ENCODE assay signal across 1 cellular context in the genomic region with DNA sequence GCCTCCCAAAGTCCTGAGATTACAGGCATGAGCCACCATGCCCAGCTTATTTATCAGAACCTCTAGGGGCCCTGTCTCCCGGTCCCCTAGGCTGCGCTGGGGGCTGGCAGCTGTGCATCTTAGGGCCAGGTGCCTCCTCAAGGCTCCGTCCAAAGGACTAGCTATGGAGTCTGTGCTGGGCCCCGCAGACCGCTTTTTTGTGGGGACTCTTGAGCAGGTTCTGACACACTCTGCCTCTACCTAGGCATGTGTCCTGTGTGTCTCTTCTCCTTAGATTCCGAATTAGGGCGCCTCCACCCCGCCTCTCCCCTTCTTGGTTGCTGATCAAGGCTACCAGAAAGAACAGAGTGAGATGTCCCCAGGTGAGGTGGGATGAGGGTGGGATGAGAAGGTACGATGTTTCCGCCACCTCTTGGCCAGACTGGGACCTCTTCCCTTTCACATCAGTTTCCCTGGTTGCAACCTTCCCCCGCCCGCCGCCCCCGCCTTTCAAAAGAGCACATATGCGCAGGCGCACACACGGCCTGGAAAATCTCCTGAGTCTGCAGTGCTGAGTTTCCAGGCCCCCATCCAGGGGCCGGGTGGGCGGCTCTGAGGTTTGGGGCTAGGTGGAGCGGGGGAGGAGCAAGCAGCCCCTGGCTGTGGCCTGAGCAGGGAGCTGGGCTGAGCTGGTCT.
TF ChIP-seq lines count a peak whose summit lies in the region.

No MANE protein-coding gene starts in this region.

TF ChIP-seq in K562, 482 proteins besides CTCF, POLR2A, EP300 and RAD21 (continued from another document and continues in another):
- TF ChIP-seq, protein P1, sequence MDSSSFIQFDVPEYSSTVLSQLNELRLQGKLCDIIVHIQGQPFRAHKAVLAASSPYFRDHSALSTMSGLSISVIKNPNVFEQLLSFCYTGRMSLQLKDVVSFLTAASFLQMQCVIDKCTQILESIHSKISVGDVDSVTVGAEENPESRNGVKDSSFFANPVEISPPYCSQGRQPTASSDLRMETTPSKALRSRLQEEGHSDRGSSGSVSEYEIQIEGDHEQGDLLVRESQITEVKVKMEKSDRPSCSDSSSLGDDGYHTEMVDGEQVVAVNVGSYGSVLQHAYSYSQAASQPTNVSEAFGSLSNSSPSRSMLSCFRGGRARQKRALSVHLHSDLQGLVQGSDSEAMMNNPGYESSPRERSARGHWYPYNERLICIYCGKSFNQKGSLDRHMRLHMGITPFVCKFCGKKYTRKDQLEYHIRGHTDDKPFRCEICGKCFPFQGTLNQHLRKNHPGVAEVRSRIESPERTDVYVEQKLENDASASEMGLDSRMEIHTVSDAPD (CRISPR knock-in tag; IDR thresholded peaks at IDR 0.05) = no peak
- TF ChIP-seq ZNF316 (IDR thresholded peaks at IDR 0.05) (peak; percentile 60), ZNF444 (CRISPR knock-in tag; IDR thresholded peaks at IDR 0.05) (no peak), XRCC4 (IDR thresholded peaks at IDR 0.05; ENCODE audit: extremely low read depth, insufficient read depth, insufficient read length) (no peak), ZNF77 (CRISPR knock-in tag; IDR thresholded peaks at IDR 0.05) (no peak), ZBED1 (IDR thresholded peaks at IDR 0.05) (no peak), YY1 (IDR thresholded peaks at IDR 0.05; ENCODE audit: borderline replicate concordance in 1 of 3, control insufficient read depth in 1 of 3, extremely low read depth in 1 of 3, insufficient read depth in 3 of 3, insufficient read length in 1 of 3, insufficient replicate concordance in 2 of 3, low read depth in 1 of 3, low read length in 2 of 3) (no peak), LCOR (CRISPR knock-in tag; IDR thresholded peaks at IDR 0.05) (no peak; the same call in 1 of the 2 replicates), RUNX1 (IDR thresholded peaks at IDR 0.05; ENCODE audit: low read depth) (0 out of 2 replicates have a peak, but pooled peaks have one; percentile 16), SAP30 (IDR thresholded peaks at IDR 0.05; ENCODE audit: borderline replicate concordance, insufficient read depth, low read depth, low read length, poor library complexity, severe bottlenecking) (peak; percentile 10), TCF7 (IDR thresholded peaks at IDR 0.05; ENCODE audit: borderline replicate concordance) (no peak), RBBP5 (IDR thresholded peaks at IDR 0.05; ENCODE audit: borderline replicate concordance, insufficient read depth, low read length, poor library complexity, severe bottlenecking) (peak; percentile 25), ZNF609 (CRISPR knock-in tag; IDR thresholded peaks at IDR 0.05; ENCODE audit: borderline replicate concordance) (no peak), ZBTB2 (IDR thresholded peaks at IDR 0.05) (0 out of 2 replicates have a peak, but pooled peaks have one; percentile 29), ZNF384 (IDR thresholded peaks at IDR 0.05; ENCODE audit: low read depth, low read length) (no peak), ARID4B (CRISPR knock-in tag; IDR thresholded peaks at IDR 0.05) (no peak; the same call in 1 of the 2 replicates), ZNF184 (CRISPR knock-in tag; IDR thresholded peaks at IDR 0.05) (no peak), BCOR (IDR thresholded peaks at IDR 0.05) (no peak), POLR2G (IDR thresholded peaks at IDR 0.05; ENCODE audit: low read depth, low read length) (peak; percentile 66), L3MBTL2 (IDR thresholded peaks at IDR 0.05) (no peak), EHMT2 (IDR thresholded peaks at IDR 0.05) (no peak), DMBX1 (CRISPR knock-in tag; IDR thresholded peaks at IDR 0.05; ENCODE audit: borderline replicate concordance) (no peak), KLF10 (CRISPR knock-in tag; IDR thresholded peaks at IDR 0.05) (no peak), ZNF121 (CRISPR knock-in tag; conservative IDR thresholded peaks at IDR 0.05) (no peak), PTRF (tag; IDR thresholded peaks at IDR 0.05) (no peak), XRCC3 (IDR thresholded peaks at IDR 0.05) (no peak), HDAC2 (IDR thresholded peaks at IDR 0.05) (no peak; the same call in 1 of the 2 replicates), ZNF583 (CRISPR knock-in tag; IDR thresholded peaks at IDR 0.05) (no peak), POLR2B (IDR thresholded peaks at IDR 0.05; ENCODE audit: low read depth, partially characterized antibody) (peak; percentile 20), ARNT (IDR thresholded peaks at IDR 0.05) (no peak), TCF3 (CRISPR knock-in tag; IDR thresholded peaks at IDR 0.05) (no peak), NFRKB (IDR thresholded peaks at IDR 0.05; ENCODE audit: low read depth) (no peak), MTA2 (IDR thresholded peaks at IDR 0.05; ENCODE audit: low read depth) (no peak), HIVEP1 (CRISPR knock-in tag; IDR thresholded peaks at IDR 0.05) (no peak), ZBTB5 (IDR thresholded peaks at IDR 0.05) (no peak), ZNF197 (CRISPR knock-in tag; IDR thresholded peaks at IDR 0.05; ENCODE audit: low read depth) (0 out of 2 replicates have a peak, but pooled peaks have one; percentile 67), RBM22 (IDR thresholded peaks at IDR 0.05; ENCODE audit: low read depth, low read length, poor library complexity, severe bottlenecking) (no peak), RB1 (IDR thresholded peaks at IDR 0.05; ENCODE audit: low read depth) (0 out of 2 replicates have a peak, but pooled peaks have one; percentile 29)
- TF ChIP-seq, protein P2, sequence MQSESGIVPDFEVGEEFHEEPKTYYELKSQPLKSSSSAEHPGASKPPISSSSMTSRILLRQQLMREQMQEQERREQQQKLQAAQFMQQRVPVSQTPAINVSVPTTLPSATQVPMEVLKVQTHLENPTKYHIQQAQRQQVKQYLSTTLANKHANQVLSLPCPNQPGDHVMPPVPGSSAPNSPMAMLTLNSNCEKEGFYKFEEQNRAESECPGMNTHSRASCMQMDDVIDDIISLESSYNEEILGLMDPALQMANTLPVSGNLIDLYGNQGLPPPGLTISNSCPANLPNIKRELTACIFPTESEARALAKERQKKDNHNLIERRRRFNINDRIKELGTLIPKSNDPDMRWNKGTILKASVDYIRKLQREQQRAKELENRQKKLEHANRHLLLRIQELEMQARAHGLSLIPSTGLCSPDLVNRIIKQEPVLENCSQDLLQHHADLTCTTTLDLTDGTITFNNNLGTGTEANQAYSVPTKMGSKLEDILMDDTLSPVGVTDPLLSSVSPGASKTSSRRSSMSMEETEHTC (IDR thresholded peaks at IDR 0.05) = no peak
- TF ChIP-seq, protein P3, sequence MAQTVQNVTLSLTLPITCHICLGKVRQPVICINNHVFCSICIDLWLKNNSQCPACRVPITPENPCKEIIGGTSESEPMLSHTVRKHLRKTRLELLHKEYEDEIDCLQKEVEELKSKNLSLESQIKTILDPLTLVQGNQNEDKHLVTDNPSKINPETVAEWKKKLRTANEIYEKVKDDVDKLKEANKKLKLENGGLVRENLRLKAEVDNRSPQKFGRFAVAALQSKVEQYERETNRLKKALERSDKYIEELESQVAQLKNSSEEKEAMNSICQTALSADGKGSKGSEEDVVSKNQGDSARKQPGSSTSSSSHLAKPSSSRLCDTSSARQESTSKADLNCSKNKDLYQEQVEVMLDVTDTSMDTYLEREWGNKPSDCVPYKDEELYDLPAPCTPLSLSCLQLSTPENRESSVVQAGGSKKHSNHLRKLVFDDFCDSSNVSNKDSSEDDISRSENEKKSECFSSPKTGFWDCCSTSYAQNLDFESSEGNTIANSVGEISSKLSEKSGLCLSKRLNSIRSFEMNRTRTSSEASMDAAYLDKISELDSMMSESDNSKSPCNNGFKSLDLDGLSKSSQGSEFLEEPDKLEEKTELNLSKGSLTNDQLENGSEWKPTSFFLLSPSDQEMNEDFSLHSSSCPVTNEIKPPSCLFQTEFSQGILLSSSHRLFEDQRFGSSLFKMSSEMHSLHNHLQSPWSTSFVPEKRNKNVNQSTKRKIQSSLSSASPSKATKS (CRISPR knock-in tag; IDR thresholded peaks at IDR 0.05) = no peak
- TF ChIP-seq, protein P4, sequence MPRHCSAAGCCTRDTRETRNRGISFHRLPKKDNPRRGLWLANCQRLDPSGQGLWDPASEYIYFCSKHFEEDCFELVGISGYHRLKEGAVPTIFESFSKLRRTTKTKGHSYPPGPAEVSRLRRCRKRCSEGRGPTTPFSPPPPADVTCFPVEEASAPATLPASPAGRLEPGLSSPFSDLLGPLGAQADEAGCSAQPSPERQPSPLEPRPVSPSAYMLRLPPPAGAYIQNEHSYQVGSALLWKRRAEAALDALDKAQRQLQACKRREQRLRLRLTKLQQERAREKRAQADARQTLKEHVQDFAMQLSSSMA (CRISPR knock-in tag; IDR thresholded peaks at IDR 0.05) = no peak
